In genomic region chr13:51624207-51624606, GRCh38 we compare ENCODE assay signal across 11 cellular contexts.
"Had no signal": no experiment of that assay in that cellular context is flagged by ENCODE, and none has a peak within 500 bp of the region (broad histone marks: within the 10 kb centered on the region; RNA-seq: fewer than 3 reads in every experiment).

No MANE protein-coding gene starts in this region.

- H3K27ac Mint-ChIP-seq: activated CD4-positive, alpha-beta memory T cell treated with anti-CD3 and anti-CD28 coated beads, Interleukin-2, amount 10 ng/mL, durations not matched to agents 7 days and 5 days; activated T-helper 1 cell treated with anti-CD3 and anti-CD28 coated beads, Interleukin-12 subunit alpha, Interleukin-12 subunit beta, Interleukin-2, Interleukin-4 antibody, amounts not matched to agents 30 ng/mL and 10 ng/mL and 1 ng/mL, durations not matched to agents 14 hours and 24 hours and 36 hours had no signal

- H3K27me3 ChIP-seq: sigmoid colon, stomach had no signal

- H3K36me3 ChIP-seq: sigmoid colon, stomach had no signal

- H3K4me3 ChIP-seq: psoas muscle, sigmoid colon, stomach had no signal

- DNase-seq: activated CD4-positive, alpha-beta memory T cell treated with anti-CD3 and anti-CD28 coated beads, Interleukin-2, amount 10 ng/mL, durations not matched to agents 7 days and 5 days; activated naive CD4-positive, alpha-beta T cell treated with Interleukin-2 at 50 U/mL for 16 hours; central memory CD4-positive, alpha-beta T cell; cortex of kidney; left ventricle myocardium superior; psoas muscle; sigmoid colon; stimulated activated CD4-positive, alpha-beta T cell treated with anti-CD3 and anti-CD28 coated beads, Interleukin-12 subunit alpha, Interleukin-12 subunit beta, amount 100 ng/mL, for 4 hours; stomach; SW 1271 had no signal

- H3K27ac ChIP-seq: psoas muscle, sigmoid colon had no signal

- H3K27me3 Mint-ChIP-seq: activated CD4-positive, alpha-beta memory T cell treated with anti-CD3 and anti-CD28 coated beads, Interleukin-2, amount 10 ng/mL, durations not matched to agents 7 days and 5 days had no signal

- H3K9me3 Mint-ChIP-seq: activated CD4-positive, alpha-beta memory T cell treated with anti-CD3 and anti-CD28 coated beads, Interleukin-2, amount 10 ng/mL, durations not matched to agents 7 days and 5 days; activated T-helper 1 cell treated with anti-CD3 and anti-CD28 coated beads, Interleukin-12 subunit alpha, Interleukin-12 subunit beta, Interleukin-2, Interleukin-4 antibody, amounts not matched to agents 30 ng/mL and 10 ng/mL and 1 ng/mL, durations not matched to agents 14 hours and 24 hours and 36 hours had no signal

- H3K4me3 Mint-ChIP-seq: activated CD4-positive, alpha-beta memory T cell treated with anti-CD3 and anti-CD28 coated beads, Interleukin-2, amount 10 ng/mL, durations not matched to agents 7 days and 5 days; activated T-helper 1 cell treated with anti-CD3 and anti-CD28 coated beads, Interleukin-12 subunit alpha, Interleukin-12 subunit beta, Interleukin-2, Interleukin-4 antibody, amounts not matched to agents 30 ng/mL and 10 ng/mL and 1 ng/mL, durations not matched to agents 14 hours and 24 hours and 36 hours had no signal

- H3K9me3 ChIP-seq: psoas muscle, sigmoid colon, stomach had no signal

- ATAC-seq: left ventricle myocardium superior, psoas muscle had no signal
